In genomic region chr2:236700703-236701102, GRCh38 we compare ENCODE assay signal across 21 cellular contexts.
"Had no signal": no experiment of that assay in that cellular context is flagged by ENCODE, and none has a peak within 500 bp of the region (broad histone marks: within the 10 kb centered on the region; RNA-seq: fewer than 3 reads in every experiment).

No MANE protein-coding gene starts in this region.

- H3K9me3 Mint-ChIP-seq: IgD-negative memory B cell had no signal

- DNase-seq: KBM-7, NCI-H1092, NCI-H1105 treated with DMSO at 0.1 percent for 48 hours, NCI-H1417 treated with DMSO at 0.1 percent for 48 hours, NCI-H146, NCI-H1694 treated with DMSO at 0.1 percent for 48 hours, NCI-H1930, NCI-H2081, NCI-H2107, NCI-H2227 treated with DMSO at 0.1 percent for 48 hours, NCI-H524, NCI-H526 treated with DMSO at 0.1 percent for 48 hours, NCI-H748 treated with DMSO at 0.1 percent for 48 hours, Right ventricle myocardium superior, RPMI8226, SIG-M5 had no signal

- FAIRE-seq: HepG2, RCC 7860 had no signal

- H3K27me3 ChIP-seq: SJSA1 had no signal

- ATAC-seq: HepG2 had no signal

- H3K4me3 ChIP-seq: SJSA1, SK-N-MC had no signal

- H3K9me3 ChIP-seq: SJSA1 had no signal

- H3K36me3 ChIP-seq: SJSA1 had no signal

- H3K27ac ChIP-seq: SJSA1, SK-N-MC had no signal

- H3K4me3 Mint-ChIP-seq: IgD-negative memory B cell had no signal

- H3K4me1 Mint-ChIP-seq: IgD-negative memory B cell had no signal

- H3K27ac Mint-ChIP-seq: IgD-negative memory B cell had no signal

- H3K27me3 Mint-ChIP-seq: IgD-negative memory B cell had no signal
